In genomic region chr2:201366166-201366565, GRCh38 we compare ENCODE assay signal across 25 cellular contexts. TPM values are rescaled to one million over a fixed set of nuclear protein-coding genes. Genes with fewer than 3 reads are reported as not detected.
DNase-seq lines count a peak whose midpoint lies in the region; ATAC-seq, FAIRE-seq and TF ChIP-seq lines count a peak whose summit lies in the region.
"Had no signal": no experiment of that assay in that cellular context is flagged by ENCODE, and none has a peak within 500 bp of the region (broad histone marks: within the 10 kb centered on the region; RNA-seq: fewer than 3 reads in every experiment).

No MANE protein-coding gene starts in this region.

- DNase-seq in EH (ENCODE audit: low read depth) (peak; percentile 17), M059J (ENCODE audit: low read depth) (peak; percentile 38), GM12878 (ENCODE audit: low read depth, low spot score) (no peak), iris pigment epithelial cell (ENCODE audit: low read depth) (peak; percentile 47), right lobe of liver (no peak), osteoblast (ENCODE audit: insufficient read length, low spot score, missing footprints) (no peak)
- DNase-seq: Caco-2; CD8-positive, alpha-beta T cell; DMS 273 treated with DMSO at 0.1 percent for 48 hours; DMS79; GF-D8; KG1; NCI-H1048; NCI-H1417; NCI-H1694; NCI-H2081; NCI-H2227 treated with DMSO at 0.1 percent for 48 hours; NCI-H526 treated with DMSO at 0.1 percent for 48 hours; PC-9; RPMI8226; SHP77 treated with DMSO at 0.1 percent for 48 hours had no signal

- peaks cover 2% of the 10 kb centered on the region for H3K9me3 ChIP-seq in GM12878 (replicated peaks; ENCODE audit: control insufficient read depth, insufficient read depth, low read length)
- H3K9me3 ChIP-seq in right lobe of liver = no peaks in the 10 kb centered on the region
- H3K9me3 ChIP-seq in gastroesophageal sphincter = peaks cover 0 to 22% (median 0%) of the 10 kb centered on the region in 3 donors
- H3K9me3 ChIP-seq in osteoblast (ENCODE audit: low read depth, low read length) = no peaks in the 10 kb centered on the region

- no peak overlapping the region for H3K9ac ChIP-seq in GM12878 (ENCODE audit: control insufficient read depth, insufficient read depth, low read length)

- TF ChIP-seq CTCF in GM12878 (IDR thresholded peaks at IDR 0.05 in 2 of 3, conservative IDR thresholded peaks at IDR 0.05 in 1 of 3; ENCODE audit: control insufficient read depth in 2 of 3, extremely low read depth in 1 of 3, insufficient read depth in 1 of 3, low read depth in 3 of 3, low read length in 3 of 3) = no peak
- no peak for TF ChIP-seq CTCF in right lobe of liver (IDR thresholded peaks at IDR 0.05)
- TF ChIP-seq CTCF in gastroesophageal sphincter (IDR thresholded peaks at IDR 0.05) = no peak
- no peak for TF ChIP-seq CTCF in osteoblast (IDR thresholded peaks at IDR 0.05; ENCODE audit: extremely low read depth, low read depth, low read length)

- TF ChIP-seq RAD21 in GM12878 (IDR thresholded peaks at IDR 0.05; ENCODE audit: insufficient read depth, low read depth, low read length) = no peak

- H3K4me1 ChIP-seq in GM12878 (ENCODE audit: control insufficient read depth, insufficient read depth, low read length) = no peaks in the 10 kb centered on the region
- no peaks in the 10 kb centered on the region for H3K4me1 ChIP-seq in right lobe of liver
- peaks cover 0 to 5% (median 0%) of the 10 kb centered on the region in 3 donors for H3K4me1 ChIP-seq in gastroesophageal sphincter
- H3K4me1 ChIP-seq in osteoblast (ENCODE audit: insufficient read depth, low read length) = no peaks in the 10 kb centered on the region
- H3K4me1 ChIP-seq: Caco-2 had no signal

- in situ Hi-C loops in GM12878 (cut with MboI) = no loop called here

- H3K79me2 ChIP-seq in GM12878 (ENCODE audit: control insufficient read depth, insufficient read depth, low read length) (no peaks in the 10 kb centered on the region), osteoblast (ENCODE audit: insufficient read depth, low read length) (no peaks in the 10 kb centered on the region)

- H3K27ac ChIP-seq in GM12878 (ENCODE audit: control insufficient read depth, insufficient read depth) (no peak overlapping the region), right lobe of liver (no peak overlapping the region), gastroesophageal sphincter (no peak overlapping the region), osteoblast (ENCODE audit: low read depth, low read length) (no peak overlapping the region)
- H3K27ac ChIP-seq: 22Rv1, C4-2B, PC-9 had no signal

- POLR2A ChIA-PET in GM12878 (lab: Charles Lee) = no interaction called here

- TF ChIP-seq EP300 in GM12878 (IDR thresholded peaks at IDR 0.05; ENCODE audit: borderline replicate concordance in 1 of 2, control insufficient read depth in 1 of 2, low read depth in 2 of 2, low read length in 2 of 2) = no peak
- no peak for TF ChIP-seq EP300 in gastroesophageal sphincter (IDR thresholded peaks at IDR 0.05)

- ATAC-seq in GM12878 = peak; percentile 21; the same call in 1 of the 3 replicates
- ATAC-seq in right lobe of liver = no peak
- no peak for ATAC-seq in HG02884 (IDR thresholded peaks at IDR 0.05; ENCODE audit: unreplicated experiment)
- no peak for ATAC-seq in gastroesophageal sphincter
- ATAC-seq: CD8-positive, alpha-beta T cell had no signal

- H4K20me1 ChIP-seq in GM12878 (ENCODE audit: control insufficient read depth, insufficient read depth) (no peaks in the 10 kb centered on the region), osteoblast (ENCODE audit: insufficient read depth, low read length) (no peaks in the 10 kb centered on the region)

- RAD21 ChIA-PET in GM12878 (lab: Charles Lee; ENCODE audit: unreplicated experiment) = interaction anchor here (1.6 to 6.3 kb wide), 3 partner anchors 129 to 184 kb away, joined by 5 to 79 read pairs (median 43); partner anchors contain the start of gene CASP10

- CTCF ChIA-PET in GM12878 (lab: Yijun Ruan, JAX) = interaction anchor here (1.1 to 1.9 kb wide), 2 partner anchors 104 to 124 kb away, joined by 3 to 4 read pairs; no protein-coding TSS in a partner anchor

- TF ChIP-seq POLR2A in GM12878 (IDR thresholded peaks at IDR 0.05; ENCODE audit: low read depth, low read length) (no peak), right lobe of liver (IDR thresholded peaks at IDR 0.05) (no peak), gastroesophageal sphincter (IDR thresholded peaks at IDR 0.05) (no peak)

- H3K27me3 ChIP-seq in GM12878 (replicated peaks in 1 of 2; ENCODE audit: control insufficient read depth in 2 of 2, insufficient read depth in 2 of 2, low read length in 1 of 2) = no peaks in the 10 kb centered on the region
- H3K27me3 ChIP-seq in right lobe of liver = no peaks in the 10 kb centered on the region
- no peaks in the 10 kb centered on the region for H3K27me3 ChIP-seq in gastroesophageal sphincter
- no peaks in the 10 kb centered on the region for H3K27me3 ChIP-seq in osteoblast (ENCODE audit: insufficient read depth, low read length)

- no peak for FAIRE-seq in GM12878 (lab: Jason Lieb, UNC)

- H3K4me3 ChIP-seq in GM12878 (no peak overlapping the region), right lobe of liver (no peak overlapping the region), gastroesophageal sphincter (no peak overlapping the region), osteoblast (ENCODE audit: insufficient read depth, low read length) (no peak overlapping the region)
- H3K4me3 ChIP-seq: PC-9 had no signal

- intact Hi-C loops in GM12878 (cut with micrococcal nuclease; ENCODE audit: unreplicated experiment) = no loop called here
- intact Hi-C loops in right lobe of liver (cut with DNase I) = loop anchor here in 1 of 2 donors (10.0 kb wide), 1 partner anchor 111 kb away; no protein-coding TSS in a partner anchor

- SMC1A ChIA-PET in GM12878 (lab: Charles Lee; ENCODE audit: uncharacterized antibody, unreplicated experiment) = interaction anchor here (1.6 to 1.7 kb wide), 2 partner anchors 46 to 122 kb away, joined by 3 to 5 read pairs; no protein-coding TSS in a partner anchor

- BruUV-seq in GM12878 (replicated peaks; lab: Mats Ljungman, UMichigan) = no TSS peak

- H2AFZ ChIP-seq in GM12878 (ENCODE audit: control insufficient read depth, low read depth, low read length) (no peak overlapping the region), osteoblast (ENCODE audit: low read length) (no peak overlapping the region)
- H2AFZ ChIP-seq: PC-9 had no signal

- no peaks in the 10 kb centered on the region; a peak in 1 of 4 replicates for H3K36me3 ChIP-seq in GM12878 (ENCODE audit: control insufficient read depth in 2 of 2, insufficient read depth in 2 of 2, low read length in 1 of 2)
- no peaks in the 10 kb centered on the region for H3K36me3 ChIP-seq in right lobe of liver
- H3K36me3 ChIP-seq in gastroesophageal sphincter = peaks cover 0 to 49% of the 10 kb centered on the region in 2 donors
- H3K36me3 ChIP-seq in osteoblast (ENCODE audit: insufficient read depth, low read length) = peaks cover 6% of the 10 kb centered on the region

- no peak overlapping the region for H3K4me2 ChIP-seq in GM12878 (ENCODE audit: control insufficient read depth, insufficient read depth)
- no peak overlapping the region for H3K4me2 ChIP-seq in osteoblast (ENCODE audit: insufficient read depth, low read length)
- H3K4me2 ChIP-seq: PC-9 had no signal

TF ChIP-seq in GM12878, 131 proteins besides CTCF, POLR2A, EP300 and RAD21 (continues in another document):
- peak; percentile 18; the same call in 1 of the 2 replicates for TF ChIP-seq NFIC (IDR thresholded peaks at IDR 0.05; ENCODE audit: low read depth, low read length)
- peak; percentile 74 for TF ChIP-seq RUNX3 (IDR thresholded peaks at IDR 0.05; ENCODE audit: low read length)

RNA-seq across cellular contexts. Expression of gene FLACC1, which starts 9.0 kb away (rescaled TPM):
- total RNA-seq in M059J (2014; rRNA removed; shearing (Covaris generic)) = 0.27 TPM in 1 of 2 replicates, not detected in the other
- 0.31 and 0.78 TPM in 2 replicates for total RNA-seq in GM12878 (2013; cell fraction: nucleolus; rRNA removed)
- 0.28 and 0.38 TPM in 2 replicates for total RNA-seq in GM12878 (2014; rRNA removed)
- total RNA-seq in GM12878 (2014; rRNA removed; fragmentation: Illumina TruSeq; extraction: Trizol) = 0.36 and 0.37 TPM in 2 replicates
- 0.29 and 0.54 TPM in 2 replicates for total RNA-seq in GM12878 (2021)
- polyA plus RNA-seq in GM12878 (2011; ENCODE audit: low read depth) = not detected
- 0.08 and 0.13 TPM in 2 replicates for polyA plus RNA-seq in GM12878 (2011; rRNA removed)
- 0.10 TPM in 2 replicates for polyA plus RNA-seq in GM12878 (2011; cell fraction: cytosol; rRNA removed)
- 0.19 and 0.28 TPM in 2 replicates for polyA plus RNA-seq in GM12878 (2011; cell fraction: nucleus; rRNA removed)
- not detected in 2 replicates for polyA plus RNA-seq in GM12878 (2012)
- polyA plus RNA-seq in GM12878 (2014; fragmentation: Illumina TruSeq; extraction: Trizol) = 0.32 and 0.47 TPM in 2 replicates
- polyA plus RNA-seq in GM12878 (2014; fragmentation: Nextera tagmentation; extraction: Ambion mirVana) = under 1 TPM; 0.14 to 0.16 TPM
- polyA plus RNA-seq in GM12878 (2014; rRNA removed) = 0.27 and 0.32 TPM in 2 replicates
- polyA plus RNA-seq in GM12878 (2016; fragmentation: Nextera tagmentation; extraction: Ambion mirVana) = not detected
- polyA minus RNA-seq in GM12878 (2011; rRNA and poly(A)+ RNA removed) = 0.44 TPM in 1 of 2 replicates, not detected in the other
- polyA minus RNA-seq in GM12878 (2011; cell fraction: cytosol; rRNA and poly(A)+ RNA removed) = not detected in 2 replicates
- 0.24 TPM in 1 of 2 replicates, not detected in the other for polyA minus RNA-seq in GM12878 (2011; cell fraction: nucleus; rRNA and poly(A)+ RNA removed)
- total RNA-seq in right lobe of liver = 1 to 10 TPM in 1 of 6 experiments, under 1 TPM in 5; 0.74 to 2.0 (median 0.91) TPM
- total RNA-seq in gastroesophageal sphincter = 1 to 10 TPM; 1.1 to 3.8 (median 3.2) TPM
- 0.72 and 1.5 TPM in 2 replicates for total RNA-seq in osteoblast

Comparison
In these comparisons a context has a peak if more than half of its experiments do, and no peak if none do; other contexts are left out.
1. DNase-seq: peak in EH (single experiment), M059J (single experiment) and iris pigment epithelial cell (single experiment); none in GM12878 (single experiment), right lobe of liver (0 of 3) and osteoblast (single experiment).